8 cellular contexts compared by ENCODE assay signal in genomic region chr5:32173394-32174010, GRCh38. TPM values are rescaled to one million over a fixed set of nuclear protein-coding genes. Genes with fewer than 3 reads are reported as not detected.
DNase-seq lines count a peak whose midpoint lies in the region; ATAC-seq, FAIRE-seq and TF ChIP-seq lines count a peak whose summit lies in the region.

No MANE protein-coding gene starts in this region.

- H2AFZ ChIP-seq in OCI-LY3 (ENCODE audit: low read depth, low read length), result no peak overlapping the region

- TF ChIP-seq EP300 in gastroesophageal sphincter (IDR thresholded peaks at IDR 0.05), result no peak

- 0% methylated on average over 2 to 10 of the region's 70 CpGs for WGBS in gastroesophageal sphincter (ENCODE audit: low coverage in 1 of 2), 2 donors

- intact Hi-C loops in activated naive CD4-positive, alpha-beta T cell treated with anti-CD3 and anti-CD28 coated beads for 36 hours (cut with micrococcal nuclease), result loop anchor here (1.0 to 5.0 kb wide), 9 partner anchors 29 to 641 kb away; partner anchors contain the start of genes C5orf22, DROSHA and SUB1

- H3K27me3 ChIP-seq in HUES6 (ENCODE audit: control insufficient read depth, insufficient read depth, low read length), result no peaks in the 10 kb centered on the region
- no peaks in the 10 kb centered on the region for H3K27me3 ChIP-seq in OCI-LY3 (ENCODE audit: low read depth, low read length)
- no peaks in the 10 kb centered on the region for H3K27me3 ChIP-seq in gastroesophageal sphincter
- no peaks in the 10 kb centered on the region for H3K27me3 ChIP-seq in neutrophil

- CTCF ChIA-PET in activated naive CD4-positive, alpha-beta T cell treated with anti-CD3 and anti-CD28 coated beads for 36 hours (lab: Charles Lee), result interaction anchor here (1.7 kb wide), 1 partner anchor 59 kb away, joined by 3 read pairs; no protein-coding TSS in a partner anchor

- H3K79me2 ChIP-seq in OCI-LY3 (ENCODE audit: low read length), result peaks cover 60% of the 10 kb centered on the region

- H3K9me3 ChIP-seq in HUES6 (ENCODE audit: control insufficient read depth, insufficient read depth, low read depth, low read length) (no peaks in the 10 kb centered on the region), OCI-LY3 (ENCODE audit: insufficient read depth, low read length) (no peaks in the 10 kb centered on the region), gastroesophageal sphincter (no peaks in the 10 kb centered on the region), neutrophil (no peaks in the 10 kb centered on the region)

- no peak for FAIRE-seq in urothelium cell line (lab: Jason Lieb, UNC)

- H3K4me1 Mint-ChIP-seq in activated naive CD4-positive, alpha-beta T cell treated with anti-CD3 and anti-CD28 coated beads for 36 hours (ENCODE audit: low read depth), result peaks cover 36% of the 10 kb centered on the region

- TF ChIP-seq POLR2A in gastroesophageal sphincter (IDR thresholded peaks at IDR 0.05), result no peak

- H3K36me3 Mint-ChIP-seq in activated naive CD4-positive, alpha-beta T cell treated with anti-CD3 and anti-CD28 coated beads for 36 hours (ENCODE audit: low read depth), result peaks cover 35% of the 10 kb centered on the region

- H3K36me3 ChIP-seq in HUES6 (ENCODE audit: control insufficient read depth, insufficient read depth, low read length), result peaks cover 31% of the 10 kb centered on the region
- peaks cover 32% of the 10 kb centered on the region for H3K36me3 ChIP-seq in OCI-LY3 (replicated peaks; ENCODE audit: low read depth, low read length)
- H3K36me3 ChIP-seq in gastroesophageal sphincter, result peaks cover 0 to 26% of the 10 kb centered on the region in 2 donors
- peaks cover 30% of the 10 kb centered on the region for H3K36me3 ChIP-seq in neutrophil

- H3K27ac ChIP-seq in HUES6 (ENCODE audit: low read depth, low read length), result peak overlapping the region; percentile 100
- peak overlapping the region; percentile 89 for H3K27ac ChIP-seq in OCI-LY3 (ENCODE audit: low read length)
- H3K27ac ChIP-seq in gastroesophageal sphincter, result peak overlapping the region; percentile 97 to 100 (median 100)
- H3K27ac ChIP-seq in neutrophil, result peak overlapping the region; percentile 99

- H3K9ac ChIP-seq in HUES6 (ENCODE audit: low read length) (peak overlapping the region; percentile 97), OCI-LY3 (ENCODE audit: low read length) (peak overlapping the region; percentile 99)

- H3K9me3 Mint-ChIP-seq in activated naive CD4-positive, alpha-beta T cell treated with anti-CD3 and anti-CD28 coated beads for 36 hours, result no peaks in the 10 kb centered on the region

- TF ChIP-seq CTCF in OCI-LY3 (IDR thresholded peaks at IDR 0.05; ENCODE audit: low read depth, low read length), result no peak
- no peak for TF ChIP-seq CTCF in gastroesophageal sphincter (IDR thresholded peaks at IDR 0.05)
- TF ChIP-seq CTCF in neutrophil (IDR thresholded peaks at IDR 0.05), result no peak

- peak; percentile 21 for ATAC-seq in GM21515 (IDR thresholded peaks at IDR 0.05; ENCODE audit: unreplicated experiment)
- peak; percentile 31 for ATAC-seq in gastroesophageal sphincter

- H3K4me3 ChIP-seq in HUES6 (ENCODE audit: low read depth, low read length) (peak overlapping the region; percentile 81), OCI-LY3 (ENCODE audit: low read length) (peak overlapping the region; percentile 95), gastroesophageal sphincter (peak overlapping the region; percentile 79 to 99), neutrophil (ENCODE audit: low read depth in 1 of 2, low read length in 1 of 2) (peak overlapping the region; percentile 71 to 90)

- H4K20me1 ChIP-seq in OCI-LY3 (ENCODE audit: insufficient read depth, low read length), result peaks cover 31% of the 10 kb centered on the region

- H3K4me3 Mint-ChIP-seq in activated naive CD4-positive, alpha-beta T cell treated with anti-CD3 and anti-CD28 coated beads for 36 hours, result peak overlapping the region; percentile 99

- H3K4me2 ChIP-seq in OCI-LY3 (ENCODE audit: low read length), result peak overlapping the region; percentile 80

- H3K4me1 ChIP-seq in HUES6 (ENCODE audit: control insufficient read depth, insufficient read depth, low read length) (peaks cover 2% of the 10 kb centered on the region; the same call in 1 of the 2 replicates), OCI-LY3 (ENCODE audit: low read length) (peaks cover 24% of the 10 kb centered on the region), gastroesophageal sphincter (peaks cover 0 to 48% (median 14%) of the 10 kb centered on the region in 3 donors), neutrophil (ENCODE audit: control insufficient read depth in 1 of 2, insufficient read depth in 1 of 2, low read depth in 1 of 2, low read length in 1 of 2) (peaks cover 27 to 31% of the 10 kb centered on the region in 2 experiments)

- DNase-seq in D341Med (ENCODE audit: low spot score) (peak; percentile 61), urothelium cell line (ENCODE audit: low spot score) (peak; percentile 53)
- peak; percentile 56 for DNase-seq in activated naive CD4-positive, alpha-beta T cell treated with anti-CD3 and anti-CD28 coated beads for 36 hours

- H3K27me3 Mint-ChIP-seq in activated naive CD4-positive, alpha-beta T cell treated with anti-CD3 and anti-CD28 coated beads for 36 hours (ENCODE audit: low read depth), result no peaks in the 10 kb centered on the region

- peak overlapping the region; percentile 95 for H3K27ac Mint-ChIP-seq in activated naive CD4-positive, alpha-beta T cell treated with anti-CD3 and anti-CD28 coated beads for 36 hours

RNA-seq across cellular contexts. Expression of gene GOLPH3, which starts 0.6 kb away (rescaled TPM):
- 10 to 100 TPM; 38.2 to 41.5 TPM for total RNA-seq in activated naive CD4-positive, alpha-beta T cell treated with anti-CD3 and anti-CD28 coated beads for 36 hours
- 100 to 1,000 TPM; 144 to 277 (median 203) TPM for total RNA-seq in gastroesophageal sphincter

Comparison
In these comparisons a context has a peak if more than half of its experiments do, and no peak if none do; other contexts are left out.
1. Peak in every context shown above with its lines: DNase-seq, ATAC-seq, H3K4me3 ChIP-seq and H3K27ac ChIP-seq.